In the genomic region with DNA sequence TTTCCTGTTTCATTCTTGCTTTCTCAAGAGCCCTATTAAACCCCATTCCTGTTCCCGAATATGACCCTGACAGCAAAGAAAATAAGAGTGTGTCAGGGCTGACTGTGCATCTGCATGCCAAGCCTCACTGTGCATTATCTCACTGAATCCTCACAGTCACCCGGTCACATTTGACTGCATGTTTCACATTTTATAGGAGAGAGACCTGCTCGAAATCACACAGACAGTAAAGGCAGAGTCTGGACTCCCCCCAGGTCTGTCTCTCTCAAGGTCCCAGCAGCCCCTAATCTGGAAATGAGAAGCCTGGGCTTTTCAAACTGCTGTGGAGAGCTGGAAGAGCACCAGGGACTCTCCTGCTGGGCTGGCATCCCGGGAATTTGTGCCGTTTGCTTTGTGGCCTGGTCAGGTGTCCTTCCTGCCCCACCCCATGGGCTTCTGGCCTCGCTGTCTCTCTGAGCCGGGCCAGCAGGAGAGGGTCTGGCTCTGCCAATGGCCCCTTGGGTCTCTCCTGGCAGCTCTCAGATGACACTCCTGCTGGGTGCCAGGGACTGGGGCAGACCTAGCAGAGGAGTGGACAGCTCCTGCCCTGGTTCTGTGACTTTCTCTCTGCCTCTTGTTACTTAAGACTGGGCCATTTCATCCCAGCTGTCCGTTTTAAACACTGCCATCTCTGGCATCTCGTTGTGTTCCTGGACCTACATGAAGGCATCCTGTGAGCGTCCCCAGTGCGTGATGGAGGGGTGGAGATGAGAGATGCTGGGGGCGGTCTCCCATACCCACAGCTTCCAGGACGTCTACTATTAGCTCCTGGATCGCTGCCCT, we compare ENCODE assay signal across 1 cellular context.
TF ChIP-seq lines count a peak whose summit lies in the region.

No MANE protein-coding gene starts in this region.

TF ChIP-seq in H1, 55 proteins besides CTCF, POLR2A, EP300 and RAD21:
- no peak for TF ChIP-seq CHD1 (IDR thresholded peaks at IDR 0.05; ENCODE audit: low read depth, low read length)
- TF ChIP-seq JUND (IDR thresholded peaks at IDR 0.05; ENCODE audit: low read length), result no peak
- TF ChIP-seq, protein P1, sequence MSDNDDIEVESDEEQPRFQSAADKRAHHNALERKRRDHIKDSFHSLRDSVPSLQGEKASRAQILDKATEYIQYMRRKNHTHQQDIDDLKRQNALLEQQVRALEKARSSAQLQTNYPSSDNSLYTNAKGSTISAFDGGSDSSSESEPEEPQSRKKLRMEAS (IDR thresholded peaks at IDR 0.05), result no peak
- no peak for TF ChIP-seq SIRT6 (IDR thresholded peaks at IDR 0.05; ENCODE audit: low read length)
- no peak for TF ChIP-seq SRF (IDR thresholded peaks at IDR 0.05; ENCODE audit: low read depth, low read length)
- TF ChIP-seq HDAC2 (IDR thresholded peaks at IDR 0.05; ENCODE audit: borderline replicate concordance in 1 of 2, low read depth in 2 of 2, low read length in 2 of 2), result peak in 1 of 2 experiments; percentile 65; a peak in 1 of 4 replicates
- TF ChIP-seq, protein P2, sequence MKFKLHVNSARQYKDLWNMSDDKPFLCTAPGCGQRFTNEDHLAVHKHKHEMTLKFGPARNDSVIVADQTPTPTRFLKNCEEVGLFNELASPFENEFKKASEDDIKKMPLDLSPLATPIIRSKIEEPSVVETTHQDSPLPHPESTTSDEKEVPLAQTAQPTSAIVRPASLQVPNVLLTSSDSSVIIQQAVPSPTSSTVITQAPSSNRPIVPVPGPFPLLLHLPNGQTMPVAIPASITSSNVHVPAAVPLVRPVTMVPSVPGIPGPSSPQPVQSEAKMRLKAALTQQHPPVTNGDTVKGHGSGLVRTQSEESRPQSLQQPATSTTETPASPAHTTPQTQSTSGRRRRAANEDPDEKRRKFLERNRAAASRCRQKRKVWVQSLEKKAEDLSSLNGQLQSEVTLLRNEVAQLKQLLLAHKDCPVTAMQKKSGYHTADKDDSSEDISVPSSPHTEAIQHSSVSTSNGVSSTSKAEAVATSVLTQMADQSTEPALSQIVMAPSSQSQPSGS (IDR thresholded peaks at IDR 0.05; ENCODE audit: low read length), result no peak
- no peak for TF ChIP-seq FOSL1 (IDR thresholded peaks at IDR 0.05; ENCODE audit: insufficient read depth, low read depth, low read length)
- TF ChIP-seq, protein P3, sequence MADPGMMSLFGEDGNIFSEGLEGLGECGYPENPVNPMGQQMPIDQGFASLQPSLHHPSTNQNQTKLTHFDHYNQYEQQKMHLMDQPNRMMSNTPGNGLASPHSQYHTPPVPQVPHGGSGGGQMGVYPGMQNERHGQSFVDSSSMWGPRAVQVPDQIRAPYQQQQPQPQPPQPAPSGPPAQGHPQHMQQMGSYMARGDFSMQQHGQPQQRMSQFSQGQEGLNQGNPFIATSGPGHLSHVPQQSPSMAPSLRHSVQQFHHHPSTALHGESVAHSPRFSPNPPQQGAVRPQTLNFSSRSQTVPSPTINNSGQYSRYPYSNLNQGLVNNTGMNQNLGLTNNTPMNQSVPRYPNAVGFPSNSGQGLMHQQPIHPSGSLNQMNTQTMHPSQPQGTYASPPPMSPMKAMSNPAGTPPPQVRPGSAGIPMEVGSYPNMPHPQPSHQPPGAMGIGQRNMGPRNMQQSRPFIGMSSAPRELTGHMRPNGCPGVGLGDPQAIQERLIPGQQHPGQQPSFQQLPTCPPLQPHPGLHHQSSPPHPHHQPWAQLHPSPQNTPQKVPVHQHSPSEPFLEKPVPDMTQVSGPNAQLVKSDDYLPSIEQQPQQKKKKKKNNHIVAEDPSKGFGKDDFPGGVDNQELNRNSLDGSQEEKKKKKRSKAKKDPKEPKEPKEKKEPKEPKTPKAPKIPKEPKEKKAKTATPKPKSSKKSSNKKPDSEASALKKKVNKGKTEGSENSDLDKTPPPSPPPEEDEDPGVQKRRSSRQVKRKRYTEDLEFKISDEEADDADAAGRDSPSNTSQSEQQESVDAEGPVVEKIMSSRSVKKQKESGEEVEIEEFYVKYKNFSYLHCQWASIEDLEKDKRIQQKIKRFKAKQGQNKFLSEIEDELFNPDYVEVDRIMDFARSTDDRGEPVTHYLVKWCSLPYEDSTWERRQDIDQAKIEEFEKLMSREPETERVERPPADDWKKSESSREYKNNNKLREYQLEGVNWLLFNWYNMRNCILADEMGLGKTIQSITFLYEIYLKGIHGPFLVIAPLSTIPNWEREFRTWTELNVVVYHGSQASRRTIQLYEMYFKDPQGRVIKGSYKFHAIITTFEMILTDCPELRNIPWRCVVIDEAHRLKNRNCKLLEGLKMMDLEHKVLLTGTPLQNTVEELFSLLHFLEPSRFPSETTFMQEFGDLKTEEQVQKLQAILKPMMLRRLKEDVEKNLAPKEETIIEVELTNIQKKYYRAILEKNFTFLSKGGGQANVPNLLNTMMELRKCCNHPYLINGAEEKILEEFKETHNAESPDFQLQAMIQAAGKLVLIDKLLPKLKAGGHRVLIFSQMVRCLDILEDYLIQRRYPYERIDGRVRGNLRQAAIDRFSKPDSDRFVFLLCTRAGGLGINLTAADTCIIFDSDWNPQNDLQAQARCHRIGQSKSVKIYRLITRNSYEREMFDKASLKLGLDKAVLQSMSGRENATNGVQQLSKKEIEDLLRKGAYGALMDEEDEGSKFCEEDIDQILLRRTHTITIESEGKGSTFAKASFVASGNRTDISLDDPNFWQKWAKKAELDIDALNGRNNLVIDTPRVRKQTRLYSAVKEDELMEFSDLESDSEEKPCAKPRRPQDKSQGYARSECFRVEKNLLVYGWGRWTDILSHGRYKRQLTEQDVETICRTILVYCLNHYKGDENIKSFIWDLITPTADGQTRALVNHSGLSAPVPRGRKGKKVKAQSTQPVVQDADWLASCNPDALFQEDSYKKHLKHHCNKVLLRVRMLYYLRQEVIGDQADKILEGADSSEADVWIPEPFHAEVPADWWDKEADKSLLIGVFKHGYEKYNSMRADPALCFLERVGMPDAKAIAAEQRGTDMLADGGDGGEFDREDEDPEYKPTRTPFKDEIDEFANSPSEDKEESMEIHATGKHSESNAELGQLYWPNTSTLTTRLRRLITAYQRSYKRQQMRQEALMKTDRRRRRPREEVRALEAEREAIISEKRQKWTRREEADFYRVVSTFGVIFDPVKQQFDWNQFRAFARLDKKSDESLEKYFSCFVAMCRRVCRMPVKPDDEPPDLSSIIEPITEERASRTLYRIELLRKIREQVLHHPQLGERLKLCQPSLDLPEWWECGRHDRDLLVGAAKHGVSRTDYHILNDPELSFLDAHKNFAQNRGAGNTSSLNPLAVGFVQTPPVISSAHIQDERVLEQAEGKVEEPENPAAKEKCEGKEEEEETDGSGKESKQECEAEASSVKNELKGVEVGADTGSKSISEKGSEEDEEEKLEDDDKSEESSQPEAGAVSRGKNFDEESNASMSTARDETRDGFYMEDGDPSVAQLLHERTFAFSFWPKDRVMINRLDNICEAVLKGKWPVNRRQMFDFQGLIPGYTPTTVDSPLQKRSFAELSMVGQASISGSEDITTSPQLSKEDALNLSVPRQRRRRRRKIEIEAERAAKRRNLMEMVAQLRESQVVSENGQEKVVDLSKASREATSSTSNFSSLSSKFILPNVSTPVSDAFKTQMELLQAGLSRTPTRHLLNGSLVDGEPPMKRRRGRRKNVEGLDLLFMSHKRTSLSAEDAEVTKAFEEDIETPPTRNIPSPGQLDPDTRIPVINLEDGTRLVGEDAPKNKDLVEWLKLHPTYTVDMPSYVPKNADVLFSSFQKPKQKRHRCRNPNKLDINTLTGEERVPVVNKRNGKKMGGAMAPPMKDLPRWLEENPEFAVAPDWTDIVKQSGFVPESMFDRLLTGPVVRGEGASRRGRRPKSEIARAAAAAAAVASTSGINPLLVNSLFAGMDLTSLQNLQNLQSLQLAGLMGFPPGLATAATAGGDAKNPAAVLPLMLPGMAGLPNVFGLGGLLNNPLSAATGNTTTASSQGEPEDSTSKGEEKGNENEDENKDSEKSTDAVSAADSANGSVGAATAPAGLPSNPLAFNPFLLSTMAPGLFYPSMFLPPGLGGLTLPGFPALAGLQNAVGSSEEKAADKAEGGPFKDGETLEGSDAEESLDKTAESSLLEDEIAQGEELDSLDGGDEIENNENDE (IDR thresholded peaks at IDR 0.05; ENCODE audit: insufficient replicate concordance, low read length), result no peak
- TF ChIP-seq GABPA (IDR thresholded peaks at IDR 0.05; ENCODE audit: borderline replicate concordance, insufficient read depth, low read length), result no peak
- no peak for TF ChIP-seq BACH1 (IDR thresholded peaks at IDR 0.05; ENCODE audit: low read length)
- peak; percentile 73 for TF ChIP-seq CTBP2 (IDR thresholded peaks at IDR 0.05; ENCODE audit: borderline replicate concordance, insufficient read depth, insufficient read length, low read length)
- 0 out of 2 replicates have a peak, but pooled peaks have one; percentile 12 for TF ChIP-seq EGR1 (IDR thresholded peaks at IDR 0.05; ENCODE audit: borderline replicate concordance, low read depth, low read length)
- TF ChIP-seq JUN (IDR thresholded peaks at IDR 0.05; ENCODE audit: low read depth, low read length), result no peak
- TF ChIP-seq TBP (IDR thresholded peaks at IDR 0.05; ENCODE audit: low read depth, low read length), result 0 out of 2 replicates have a peak, but pooled peaks have one; percentile 7
- TF ChIP-seq TEAD4 (IDR thresholded peaks at IDR 0.05; ENCODE audit: low read depth, low read length), result peak; percentile 98
- TF ChIP-seq POLR2AphosphoS5 (IDR thresholded peaks at IDR 0.05; ENCODE audit: low read depth, low read length), result no peak
- TF ChIP-seq TCF12 (IDR thresholded peaks at IDR 0.05; ENCODE audit: low read depth, low read length), result peak; percentile 70
- no peak for TF ChIP-seq SIX5 (IDR thresholded peaks at IDR 0.05; ENCODE audit: low read depth, low read length)
- peak; percentile 62; the same call in 1 of the 2 replicates for TF ChIP-seq USF2 (IDR thresholded peaks at IDR 0.05; ENCODE audit: low read length)
- TF ChIP-seq SP2 (IDR thresholded peaks at IDR 0.05; ENCODE audit: low read length), result no peak
- TF ChIP-seq SIN3A (conservative IDR thresholded peaks at IDR 0.05 in 1 of 2, IDR thresholded peaks at IDR 0.05 in 1 of 2; ENCODE audit: low read depth in 1 of 2, low read length in 2 of 2), result no peak
- no peak for TF ChIP-seq SUZ12 (IDR thresholded peaks at IDR 0.05; ENCODE audit: low read length)
- no peak for TF ChIP-seq SAP30 (IDR thresholded peaks at IDR 0.05; ENCODE audit: insufficient read depth, insufficient replicate concordance, low read length)
- TF ChIP-seq YY1 (IDR thresholded peaks at IDR 0.05; ENCODE audit: low read depth, low read length), result 0 out of 2 replicates have a peak, but pooled peaks have one; percentile 33
- peak; percentile 59; the same call in 1 of the 2 replicates for TF ChIP-seq SP1 (IDR thresholded peaks at IDR 0.05; ENCODE audit: low read depth, low read length)
- TF ChIP-seq RXRA (IDR thresholded peaks at IDR 0.05; ENCODE audit: insufficient read depth, low read depth, low read length), result no peak
- TF ChIP-seq ZNF274 (IDR thresholded peaks at IDR 0.05; ENCODE audit: borderline replicate concordance, extremely low read depth, low read length), result no peak
- TF ChIP-seq NRF1 (IDR thresholded peaks at IDR 0.05; ENCODE audit: low read depth, low read length), result no peak
- 0 out of 2 replicates have a peak, but pooled peaks have one; percentile 17 for TF ChIP-seq TAF1 (IDR thresholded peaks at IDR 0.05; ENCODE audit: low read depth, low read length)
- TF ChIP-seq CBX8 (IDR thresholded peaks at IDR 0.05; ENCODE audit: borderline replicate concordance, low read depth, low read length), result no peak
- no peak for TF ChIP-seq RNF2 (IDR thresholded peaks at IDR 0.05; ENCODE audit: borderline replicate concordance, low read depth, low read length, missing control alignments, poor library complexity, severe bottlenecking)
- TF ChIP-seq GTF2F1 (IDR thresholded peaks at IDR 0.05; ENCODE audit: borderline replicate concordance, low read depth, low read length), result no peak
